8 cellular contexts compared by ENCODE assay signal in genomic region chr2:179440642-179441251, GRCh38.
DNase-seq lines count a peak whose midpoint lies in the region; ATAC-seq and TF ChIP-seq lines count a peak whose summit lies in the region.

No MANE protein-coding gene starts in this region.

- 90% methylated on average over 5 of the region's 5 CpGs for WGBS in hepatocyte (ENCODE audit: low lambda C conversion rate, missing lambda C conversion rate)

- H3K4me1 ChIP-seq in hepatocyte (ENCODE audit: insufficient read depth) = no peaks in the 10 kb centered on the region

- H3K9me2 ChIP-seq in hepatocyte (replicated peaks; ENCODE audit: insufficient read depth) = no peaks in the 10 kb centered on the region

- H3K9me3 ChIP-seq in AG04450 (ENCODE audit: control insufficient read depth, insufficient read depth, low read length) (no peaks in the 10 kb centered on the region), hepatocyte (ENCODE audit: low read depth) (no peaks in the 10 kb centered on the region)

- H3K27ac ChIP-seq in AG04450 (ENCODE audit: low read depth, low read length) (no peak overlapping the region), hepatocyte (no peak overlapping the region)

- POLR2A ChIA-PET in AG04450 (lab: Yijun Ruan, JAX) = no interaction called here

- ATAC-seq in GM21381 (IDR thresholded peaks at IDR 0.05; ENCODE audit: unreplicated experiment) = no peak

- no peak for DNase-seq in AG04450 (ENCODE audit: low read depth, low spot score)
- DNase-seq in GM12865 (ENCODE audit: low read depth) = peak; percentile 49
- peak; percentile 11 for DNase-seq in HuH-7.5 (ENCODE audit: low spot score)
- peak; percentile 6 to 36 for DNase-seq in SW 1271 (lab: John Stamatoyannopoulos, UW)
- DNase-seq in hepatocyte (ENCODE audit: low spot score) = peak; percentile 46
- no peak for DNase-seq in glomerular visceral epithelial cell (ENCODE audit: extremely low spot score)
- no peak for DNase-seq in mucosa of gallbladder (ENCODE audit: low spot score)

- H3K4me2 ChIP-seq in hepatocyte = no peak overlapping the region

- H2AFZ ChIP-seq in hepatocyte = no peak overlapping the region

- no peaks in the 10 kb centered on the region for H3K79me2 ChIP-seq in hepatocyte

- peak; percentile 54 for TF ChIP-seq CTCF in AG04450 (IDR thresholded peaks at IDR 0.05; ENCODE audit: low read depth, low read length)
- TF ChIP-seq CTCF in GM12865 (IDR thresholded peaks at IDR 0.05; ENCODE audit: insufficient read depth, low read depth, low read length, missing control alignments) = peak; percentile 53
- TF ChIP-seq CTCF in hepatocyte (IDR thresholded peaks at IDR 0.05; ENCODE audit: poor library complexity) = peak; percentile 62

- CTCF ChIA-PET in AG04450 (lab: Charles Lee) = interaction anchor here (0.6 to 3.3 kb wide), 8 partner anchors 8 to 292 kb away, joined by 3 to 33 read pairs (median 4); no protein-coding TSS in a partner anchor

- H3K36me3 ChIP-seq in hepatocyte (replicated peaks; ENCODE audit: insufficient read depth, low read depth) = no peaks in the 10 kb centered on the region

- no peaks in the 10 kb centered on the region for H4K20me1 ChIP-seq in hepatocyte (ENCODE audit: insufficient read depth, poor library complexity, severe bottlenecking)

- H3K27me3 ChIP-seq in AG04450 (ENCODE audit: control insufficient read depth, insufficient read depth, low read length) (no peaks in the 10 kb centered on the region), hepatocyte (no peaks in the 10 kb centered on the region)

- H3K4me3 ChIP-seq in AG04450 (ENCODE audit: low read depth, low read length) (no peak overlapping the region), GM12865 (ENCODE audit: low read depth, low read length) (no peak overlapping the region), hepatocyte (no peak overlapping the region)

Comparison
In these comparisons a context has a peak if more than half of its experiments do, and no peak if none do; other contexts are left out.
1. DNase-seq: peak in GM12865 (single experiment), HuH-7.5 (single experiment), SW 1271 (2 of 2) and hepatocyte (single experiment); none in AG04450 (single experiment), glomerular visceral epithelial cell (single experiment) and mucosa of gallbladder (single experiment).
2. Peak in every context shown above with its lines, with median percentiles within 50 percentile points of each other: CTCF ChIP-seq.